Comparison of ENCODE assay signal across 8 cellular contexts in the genomic region with DNA sequence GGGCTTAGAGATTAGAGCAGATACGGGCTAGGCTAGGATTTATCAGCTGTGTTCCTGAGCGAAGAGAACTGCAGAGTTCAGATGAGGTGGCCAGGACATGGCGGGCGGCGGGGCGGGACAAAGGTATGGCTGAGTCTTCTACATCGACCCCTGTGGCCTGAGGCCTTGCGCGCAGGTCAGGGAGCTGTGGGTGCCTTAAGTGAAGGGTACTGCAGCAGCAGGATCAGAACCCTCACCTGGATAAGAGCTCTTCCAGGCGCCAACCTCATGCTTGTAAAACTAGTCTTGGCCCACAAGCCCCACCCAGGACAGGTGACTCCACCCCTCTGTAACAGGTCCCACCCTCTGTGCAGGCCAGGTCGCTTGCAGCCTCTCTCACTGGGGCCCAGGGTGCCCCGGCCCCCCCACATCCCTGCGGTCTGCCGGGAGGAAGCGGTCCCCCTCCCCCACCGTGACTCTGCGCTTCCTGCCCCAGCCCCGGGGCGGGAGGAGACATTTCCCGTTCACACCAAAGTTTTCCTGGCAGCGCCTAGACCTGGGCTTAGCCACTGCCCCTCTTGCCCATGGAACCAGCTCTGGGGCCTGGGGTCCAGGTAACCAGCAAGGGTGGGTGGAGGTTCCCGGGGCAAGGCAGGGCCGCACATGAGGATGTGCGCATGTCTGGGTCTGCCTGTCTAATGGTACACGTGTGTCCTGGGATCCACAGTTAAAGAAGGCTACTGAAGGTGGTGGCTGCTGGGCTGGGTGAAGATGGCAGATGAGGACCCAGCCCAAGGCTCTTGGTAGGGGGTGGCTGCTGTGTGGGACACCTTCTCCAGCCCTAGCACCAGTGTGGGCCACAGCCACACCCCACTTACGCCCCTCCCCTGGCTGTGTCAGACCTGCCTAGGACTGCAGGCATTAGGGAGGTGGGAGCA. TPM values are rescaled to one million over a fixed set of nuclear protein-coding genes. Genes with fewer than 3 reads are reported as not detected.
DNase-seq lines count a peak whose midpoint lies in the region; ATAC-seq, FAIRE-seq and TF ChIP-seq lines count a peak whose summit lies in the region.
"Had no signal": no experiment of that assay in that cellular context is flagged by ENCODE, and none has a peak within 500 bp of the region (broad histone marks: within the 10 kb centered on the region; RNA-seq: fewer than 3 reads in every experiment).

No MANE protein-coding gene starts in this region.

- H3K27me3 Mint-ChIP-seq in central memory CD8-positive, alpha-beta T cell = no peaks in the 10 kb centered on the region
- no peaks in the 10 kb centered on the region for H3K27me3 Mint-ChIP-seq in natural killer cell treated with Interleukin-12 subunit alpha and Interleukin-12 subunit beta and Interleukin-15 and Interleukin-18, amount 100 ng/mL, for 72 hours

- no peaks in the 10 kb centered on the region for H3K9me3 ChIP-seq in WERI-Rb-1 (ENCODE audit: severe bottlenecking)

- H3K36me3 Mint-ChIP-seq in central memory CD8-positive, alpha-beta T cell (ENCODE audit: insufficient read depth) = peaks cover 25% of the 10 kb centered on the region
- H3K36me3 Mint-ChIP-seq in natural killer cell treated with Interleukin-12 subunit alpha and Interleukin-12 subunit beta and Interleukin-15 and Interleukin-18, amount 100 ng/mL, for 72 hours = no peaks in the 10 kb centered on the region

- ATAC-seq in GM19463 (IDR thresholded peaks at IDR 0.05; ENCODE audit: unreplicated experiment) (peak; percentile 74), HG03571 (IDR thresholded peaks at IDR 0.05; ENCODE audit: unreplicated experiment) (peak; percentile 63)
- ATAC-seq in central memory CD8-positive, alpha-beta T cell (replicated peaks; ENCODE audit: extremely low read depth, poor library complexity, severe bottlenecking) = peak; percentile 98
- ATAC-seq in natural killer cell treated with Interleukin-12 subunit alpha and Interleukin-12 subunit beta and Interleukin-15 and Interleukin-18, amount 100 ng/mL, for 72 hours = peak; percentile 96 to 98

- H3K36me3 ChIP-seq in WERI-Rb-1 = peaks cover 16% of the 10 kb centered on the region

- peak overlapping the region; percentile 81 for H3K4me3 Mint-ChIP-seq in central memory CD8-positive, alpha-beta T cell
- peak overlapping the region; percentile 83 for H3K4me3 Mint-ChIP-seq in natural killer cell treated with Interleukin-12 subunit alpha and Interleukin-12 subunit beta and Interleukin-15 and Interleukin-18, amount 100 ng/mL, for 72 hours

- H3K9me3 Mint-ChIP-seq in central memory CD8-positive, alpha-beta T cell = no peaks in the 10 kb centered on the region
- H3K9me3 Mint-ChIP-seq in natural killer cell treated with Interleukin-12 subunit alpha and Interleukin-12 subunit beta and Interleukin-15 and Interleukin-18, amount 100 ng/mL, for 72 hours = no peaks in the 10 kb centered on the region

- H3K4me3 ChIP-seq in WERI-Rb-1 (ENCODE audit: low read depth, low read length) = peak overlapping the region; percentile 23

- H3K4me1 Mint-ChIP-seq in central memory CD8-positive, alpha-beta T cell = peaks cover 86% of the 10 kb centered on the region
- H3K4me1 Mint-ChIP-seq in natural killer cell treated with Interleukin-12 subunit alpha and Interleukin-12 subunit beta and Interleukin-15 and Interleukin-18, amount 100 ng/mL, for 72 hours (ENCODE audit: low read depth in 2 of 2) = peaks cover 61 to 62% of the 10 kb centered on the region in 2 donors

- H3K27me3 ChIP-seq in WERI-Rb-1 (ENCODE audit: insufficient read depth, low read depth, severe bottlenecking) = no peaks in the 10 kb centered on the region

- H3K27ac Mint-ChIP-seq in central memory CD8-positive, alpha-beta T cell (ENCODE audit: low read depth) = peak overlapping the region; percentile 89
- peak overlapping the region; percentile 97 for H3K27ac Mint-ChIP-seq in natural killer cell treated with Interleukin-12 subunit alpha and Interleukin-12 subunit beta and Interleukin-15 and Interleukin-18, amount 100 ng/mL, for 72 hours

- no peak for TF ChIP-seq CTCF in WERI-Rb-1 (IDR thresholded peaks at IDR 0.05; ENCODE audit: low read depth, low read length)

- DNase-seq in WERI-Rb-1 (peak; percentile 83), urothelium cell line (ENCODE audit: low spot score) (peak; percentile 67), NCI-H774 (lab: John Stamatoyannopoulos, UW) (no peak)
- DNase-seq in central memory CD8-positive, alpha-beta T cell (ENCODE audit: low spot score in 2 of 2) = peak; percentile 82 to 92
- peak; percentile 95 for DNase-seq in natural killer cell treated with Interleukin-12 subunit alpha and Interleukin-12 subunit beta and Interleukin-15 and Interleukin-18, amount 100 ng/mL, for 72 hours (ENCODE audit: low spot score)

- no peak for FAIRE-seq in urothelium cell line (lab: Jason Lieb, UNC)
- FAIRE-seq: endometrium had no signal

- H3K27ac ChIP-seq in WERI-Rb-1 = peak overlapping the region; percentile 93

RNA-seq across cellular contexts. Expression of gene NBEAL2, which starts 8.3 kb away (rescaled TPM):
- 100 to 1,000 TPM; 121 to 255 TPM for total RNA-seq in natural killer cell treated with Interleukin-12 subunit alpha and Interleukin-12 subunit beta and Interleukin-15 and Interleukin-18, amount 100 ng/mL, for 72 hours

RNA-seq across cellular contexts. Expression of gene CCDC12, which starts 11.2 kb away (rescaled TPM):
- 10 to 100 TPM; 58.0 to 89.8 TPM for total RNA-seq in natural killer cell treated with Interleukin-12 subunit alpha and Interleukin-12 subunit beta and Interleukin-15 and Interleukin-18, amount 100 ng/mL, for 72 hours
